ENCODE assay signal across 8 cellular contexts in genomic region chr12:121888478-121889266, GRCh38. TPM values are rescaled to one million over a fixed set of nuclear protein-coding genes. Genes with fewer than 3 reads are reported as not detected.
DNase-seq lines count a peak whose midpoint lies in the region; ATAC-seq, FAIRE-seq and TF ChIP-seq lines count a peak whose summit lies in the region.

PSMD9 (plus strand) TSS chr12:121888790; CDS start chr12:121888857, 67 bp downstream.

- DNase-seq in GM12892 (ENCODE audit: insufficient read length), result peak; percentile 92
- DNase-seq in NCI-H1436 treated with DMSO at 0.1 percent for 48 hours (lab: John Stamatoyannopoulos, UW), result peak; percentile 83
- peak; percentile 94 to 99 (median 97) for DNase-seq in T-cell
- DNase-seq in cardiac septum (ENCODE audit: low spot score), result peak; percentile 99
- peak; percentile 92 for DNase-seq in pons (ENCODE audit: low spot score)
- DNase-seq in type B pancreatic cell (ENCODE audit: extremely low spot score, unreplicated experiment), result peak; percentile 99

- peaks cover 37 to 45% (median 38%) of the 10 kb centered on the region in 3 donors for H3K4me1 Mint-ChIP-seq in T-cell
- H3K4me1 Mint-ChIP-seq in type B pancreatic cell (ENCODE audit: unreplicated experiment), result peaks cover 26% of the 10 kb centered on the region

- H3K4me3 Mint-ChIP-seq in T-cell, result peak within 1 kb of the TSS; percentile 95 to 99 (median 99)
- peak within 1 kb of the TSS; percentile 100 for H3K4me3 Mint-ChIP-seq in type B pancreatic cell

- ATAC-seq in HG02852 (IDR thresholded peaks at IDR 0.05; ENCODE audit: unreplicated experiment) (peak; percentile 87), T-cell (replicated peaks in 1 of 4) (peak; percentile 93 to 97 (median 96))

- POLR2A ChIA-PET in T-cell (lab: Charles Lee), result interaction anchor here in 1 of 2 donors (0.5 to 0.6 kb wide), 3 partner anchors 77 to 309 kb away, joined by 3 to 7 read pairs (median 4); no protein-coding TSS in a partner anchor

- intact Hi-C loops in cardiac septum (cut with DNase I), result loop anchor here (1.0 to 5.0 kb wide), 4 partner anchors 50 to 191 kb away; no protein-coding TSS in a partner anchor

- no peaks in the 10 kb centered on the region for H3K36me3 Mint-ChIP-seq in T-cell
- H3K36me3 Mint-ChIP-seq in type B pancreatic cell, result peaks cover 7% of the 10 kb centered on the region

- 0 to 1% (median 1%) methylated on average over 67 of the region's 67 CpGs for WGBS in adipose tissue, 3 donors

- peak within 1 kb of the TSS; percentile 99 for H3K27ac Mint-ChIP-seq in T-cell
- H3K27ac Mint-ChIP-seq in type B pancreatic cell, result peak within 1 kb of the TSS; percentile 95

- FAIRE-seq in GM12892 (lab: Jason Lieb, UNC), result peak; percentile 97

- peaks cover 0 to 2% of the 10 kb centered on the region in 2 donors for H3K27me3 Mint-ChIP-seq in T-cell
- no peaks in the 10 kb centered on the region for H3K27me3 Mint-ChIP-seq in type B pancreatic cell

- H3K9me3 Mint-ChIP-seq in T-cell (no peaks in the 10 kb centered on the region), type B pancreatic cell (no peaks in the 10 kb centered on the region)

- TF ChIP-seq CTCF in type B pancreatic cell (conservative IDR thresholded peaks at IDR 0.05), result peak; percentile 76

- H3K27ac ChIP-seq in adipose tissue (ENCODE audit: low read depth, low read length), result peak within 1 kb of the TSS; percentile 86

- CTCF ChIA-PET in T-cell (lab: Charles Lee), result interaction anchor here (0.5 to 1.8 kb wide), 9 partner anchors 19 to 1659 kb away, joined by 3 to 10 read pairs (median 4); partner anchors contain the start of genes CFAP251 (in 1 of the 2) and RHOF (in 1 of the 2)

- peak; percentile 90 for TF ChIP-seq POLR2A in GM12892 (IDR thresholded peaks at IDR 0.05; ENCODE audit: low read depth, low read length)

RNA-seq across cellular contexts. Expression of gene PSMD9, which starts in this region (rescaled TPM):
- polyA plus RNA-seq in GM12892 (2012; ENCODE audit: missing spikeins), result 34.6 TPM
- total RNA-seq in T-cell, result 10 to 100 TPM; 42.1 to 57.3 (median 48.1) TPM
- 10 to 100 TPM; 68.6 to 95.9 (median 77.6) TPM for polyA plus RNA-seq in adipose tissue
- 31.2 TPM for total RNA-seq in cardiac septum
- 41.8 and 43.0 TPM in 2 replicates for total RNA-seq in type B pancreatic cell (ENCODE audit: low replicate concordance)

Comparison
In these comparisons a context has a peak if more than half of its experiments do, and no peak if none do; other contexts are left out.
1. Peak in every context shown above with its lines: DNase-seq, ATAC-seq and H3K27ac ChIP-seq.